ENCODE assay signal across 25 cellular contexts in genomic region chr11:134625631-134626030, GRCh38.
"Had no signal": no experiment of that assay in that cellular context is flagged by ENCODE, and none has a peak within 500 bp of the region (broad histone marks: within the 10 kb centered on the region; RNA-seq: fewer than 3 reads in every experiment).

No MANE protein-coding gene starts in this region.

- H3K4me1 ChIP-seq: ascending aorta, breast epithelium, esophagus muscularis mucosa, foreskin keratinocyte, gastrocnemius medialis had no signal

- H3K9me3 ChIP-seq: ascending aorta, breast epithelium, esophagus muscularis mucosa, gastrocnemius medialis had no signal

- DNase-seq: activated B cell treated with CpG ODN at 0.5 μM for 24 hours; activated CD4-positive, alpha-beta memory T cell treated with anti-CD3 and anti-CD28 coated beads for 36 hours; activated CD4-positive, alpha-beta T cell treated with anti-CD3 and anti-CD28 coated beads for 48 hours; activated CD8-positive, alpha-beta T cell treated with anti-CD3 and anti-CD28 coated beads, Interleukin-2, amount 10 ng/mL, durations not matched to agents 7 days and 5 days; activated gamma-delta T cell; activated naive CD4-positive, alpha-beta T cell; activated naive CD4-positive, alpha-beta T cell treated with anti-CD3 and anti-CD28 coated beads, Interleukin-2, amount 10 ng/mL, durations not matched to agents 7 days and 5 days; activated naive CD8-positive, alpha-beta T cell treated with anti-CD3 and anti-CD28 coated beads, Interleukin-2, amount 10 ng/mL, durations not matched to agents 7 days and 5 days; activated T-cell treated with anti-CD3 and anti-CD28 coated beads, Interleukin-2, amount 50 U/mL, for 4 hours; cortex of kidney; dermis blood vessel endothelial cell; effector CD4-positive, alpha-beta T cell; effector memory CD8-positive, alpha-beta T cell; erythroblast; foreskin keratinocyte; gastrocnemius medialis; glutamatergic neuron; T-helper 1 cell; T-helper 17 cell; T1000; WERI-Rb-1 had no signal

- H3K27ac ChIP-seq: ascending aorta, breast epithelium, cardiac muscle cell, esophagus muscularis mucosa, foreskin keratinocyte, gastrocnemius medialis, WERI-Rb-1 had no signal

- H3K4me3 ChIP-seq: ascending aorta, breast epithelium, cardiac muscle cell, esophagus muscularis mucosa, gastrocnemius medialis had no signal

- H3K36me3 ChIP-seq: ascending aorta, breast epithelium, cardiac muscle cell, esophagus muscularis mucosa, gastrocnemius medialis, WERI-Rb-1 had no signal

- H3K27me3 ChIP-seq: ascending aorta, cardiac muscle cell, foreskin keratinocyte, gastrocnemius medialis had no signal
